In genomic region chr1:201042663-201043461, GRCh38 we compare ENCODE assay signal across 8 cellular contexts. TPM values are rescaled to one million over a fixed set of nuclear protein-coding genes. Genes with fewer than 3 reads are reported as not detected.
DNase-seq lines count a peak whose midpoint lies in the region; ATAC-seq lines count a peak whose summit lies in the region.

No MANE protein-coding gene starts in this region.

- peak; percentile 79 for ATAC-seq in HG03342 (IDR thresholded peaks at IDR 0.05; ENCODE audit: unreplicated experiment)

- no peak overlapping the region for H2BK15ac ChIP-seq in mesenchymal stem cell (ENCODE audit: low read depth, poor library complexity, severe bottlenecking)

- H3K9me3 ChIP-seq in mesenchymal stem cell (ENCODE audit: control insufficient read depth, low read length), result no peaks in the 10 kb centered on the region

- peaks cover 21 to 71% of the 10 kb centered on the region in 2 experiments for H3K27me3 ChIP-seq in mesenchymal stem cell (ENCODE audit: control insufficient read depth in 1 of 2, insufficient read depth in 1 of 2, low read length in 2 of 2)

- no peak overlapping the region for H2BK120ac ChIP-seq in mesenchymal stem cell (ENCODE audit: low read depth, low read length)

- no peaks in the 10 kb centered on the region for H3K36me3 ChIP-seq in mesenchymal stem cell (ENCODE audit: control insufficient read depth in 1 of 2, insufficient read depth in 2 of 2, low read depth in 1 of 2, low read length in 2 of 2)

- H4K8ac ChIP-seq in mesenchymal stem cell (ENCODE audit: low read length), result no peak overlapping the region

- H3K4me1 ChIP-seq in mesenchymal stem cell (ENCODE audit: control insufficient read depth, insufficient read depth, low read depth, low read length), result no peaks in the 10 kb centered on the region

- DNase-seq in NCI-H1436 (lab: John Stamatoyannopoulos, UW), result peak; percentile 81
- DNase-seq in NCI-H1436 treated with DMSO at 0.1 percent for 48 hours (lab: John Stamatoyannopoulos, UW), result no peak
- DNase-seq in NCI-H510A treated with DMSO at 0.1 percent for 48 hours (lab: John Stamatoyannopoulos, UW), result peak; percentile 75
- peak; percentile 69 to 73 for DNase-seq in activated CD4-positive, alpha-beta T cell treated with anti-CD3 and anti-CD28 coated beads, Interleukin-2, amount 50 U/mL, for 4 hours
- peak; percentile 75 for DNase-seq in ecto neural progenitor cell (ENCODE audit: low spot score)
- peak; percentile 70 for DNase-seq in mesenchymal stem cell
- peak; percentile 74 for DNase-seq in stimulated activated CD8-positive, alpha-beta memory T cell treated with anti-CD3 and anti-CD28 coated beads, Interleukin-4, amount 100 ng/mL, for 48 hours

- no peaks in the 10 kb centered on the region for H3K79me1 ChIP-seq in mesenchymal stem cell (replicated peaks; ENCODE audit: low read length, poor library complexity, severe bottlenecking)

- H3K9ac ChIP-seq in mesenchymal stem cell (ENCODE audit: low read length), result peak overlapping the region; percentile 5

- H2AK5ac ChIP-seq in mesenchymal stem cell (ENCODE audit: low read length, severe bottlenecking), result no peak overlapping the region

- H3K4me2 ChIP-seq in mesenchymal stem cell (ENCODE audit: low read length, poor library complexity, severe bottlenecking), result no peak overlapping the region

- H3K4me3 ChIP-seq in mesenchymal stem cell (ENCODE audit: insufficient read depth in 1 of 2, low read depth in 1 of 2, low read length in 2 of 2), result no peak overlapping the region

- H3K4ac ChIP-seq in mesenchymal stem cell (ENCODE audit: low read depth in 1 of 2, low read length in 2 of 2), result no peak overlapping the region

- no peak overlapping the region for H3K14ac ChIP-seq in mesenchymal stem cell (ENCODE audit: low read length in 2 of 2)

- no peak overlapping the region for H3K18ac ChIP-seq in mesenchymal stem cell (ENCODE audit: low read depth in 1 of 2, low read length in 2 of 2)

- H4K91ac ChIP-seq in mesenchymal stem cell (ENCODE audit: low read length), result no peak overlapping the region

- no peak overlapping the region for H2AFZ ChIP-seq in mesenchymal stem cell (ENCODE audit: low read depth, low read length)

- no peak overlapping the region for H3K23ac ChIP-seq in mesenchymal stem cell (ENCODE audit: low read length in 2 of 2)

- WGBS in mesenchymal stem cell, result 40% methylated on average over 14 of the region's 14 CpGs

- H2BK12ac ChIP-seq in mesenchymal stem cell (ENCODE audit: low read length in 2 of 2), result no peak overlapping the region

- no peak overlapping the region for H2BK5ac ChIP-seq in mesenchymal stem cell (ENCODE audit: low read depth, low read length, poor library complexity, severe bottlenecking)

- no peak overlapping the region for H3K27ac ChIP-seq in mesenchymal stem cell (ENCODE audit: low read length, poor library complexity, severe bottlenecking)

RNA-seq across cellular contexts. Expression of gene KIF21B, which starts 19.3 kb away (rescaled TPM):
- polyA plus RNA-seq in mesenchymal stem cell (2013, experiment 1 of 2), result 1.1 TPM
- 1.1 TPM for polyA plus RNA-seq in mesenchymal stem cell (2013, experiment 2 of 2)
